Comparison of ENCODE assay signal across 21 cellular contexts in genomic region chr12:129550353-129550752, GRCh38.
DNase-seq lines count a peak whose midpoint lies in the region; ATAC-seq and TF ChIP-seq lines count a peak whose summit lies in the region.
"Had no signal": no experiment of that assay in that cellular context is flagged by ENCODE, and none has a peak within 500 bp of the region (broad histone marks: within the 10 kb centered on the region; RNA-seq: fewer than 3 reads in every experiment).

No MANE protein-coding gene starts in this region.

- H3K27me3 Mint-ChIP-seq in endothelial cell (ENCODE audit: unreplicated experiment) = peaks cover 8% of the 10 kb centered on the region
- H3K27me3 Mint-ChIP-seq: activated naive CD8-positive, alpha-beta T cell treated with anti-CD3 and anti-CD28 coated beads, Interleukin-2, amount 10 ng/mL, durations not matched to agents 7 days and 5 days had no signal

- no peaks in the 10 kb centered on the region for H3K4me1 ChIP-seq in right atrium auricular region
- H3K4me1 ChIP-seq: testis had no signal

- H3K36me3 ChIP-seq in right atrium auricular region = no peaks in the 10 kb centered on the region
- H3K36me3 ChIP-seq: ovary had no signal

- no peak overlapping the region for H3K4me3 Mint-ChIP-seq in endothelial cell (ENCODE audit: unreplicated experiment)
- H3K4me3 Mint-ChIP-seq: activated CD8-positive, alpha-beta T cell treated with anti-CD3 and anti-CD28 coated beads, Interleukin-2, amount 10 ng/mL, durations not matched to agents 7 days and 5 days; activated naive CD8-positive, alpha-beta T cell treated with anti-CD3 and anti-CD28 coated beads, Interleukin-2, amount 10 ng/mL, durations not matched to agents 7 days and 5 days; activated T-cell treated with anti-CD3 and anti-CD28 coated beads, Interleukin-2, amount 50 U/mL, for 72 hours had no signal

- H3K4me1 Mint-ChIP-seq in endothelial cell (ENCODE audit: unreplicated experiment) = no peaks in the 10 kb centered on the region
- H3K4me1 Mint-ChIP-seq: activated naive CD8-positive, alpha-beta T cell treated with anti-CD3 and anti-CD28 coated beads, Interleukin-2, amount 10 ng/mL, durations not matched to agents 7 days and 5 days had no signal

- no peak overlapping the region for H3K27ac Mint-ChIP-seq in endothelial cell (ENCODE audit: unreplicated experiment)
- H3K27ac Mint-ChIP-seq: activated CD8-positive, alpha-beta T cell treated with anti-CD3 and anti-CD28 coated beads, Interleukin-2, amount 10 ng/mL, durations not matched to agents 7 days and 5 days; activated naive CD8-positive, alpha-beta T cell treated with anti-CD3 and anti-CD28 coated beads, Interleukin-2, amount 10 ng/mL, durations not matched to agents 7 days and 5 days; activated T-cell treated with anti-CD3 and anti-CD28 coated beads, Interleukin-2, amount 50 U/mL, for 72 hours had no signal

- H3K9me3 ChIP-seq in right atrium auricular region = no peaks in the 10 kb centered on the region
- H3K9me3 ChIP-seq: ovary, testis had no signal

- DNase-seq in COLO668 (lab: John Stamatoyannopoulos, UW; ENCODE audit: unreplicated experiment) (peak; percentile 63), NCI-H146 (lab: John Stamatoyannopoulos, UW) (peak; percentile 86), NCI-H510A treated with DMSO at 0.1 percent for 48 hours (lab: John Stamatoyannopoulos, UW) (peak; percentile 99), left colon (peak; percentile 27 to 59), HT-29 (ENCODE audit: low spot score) (no peak), right atrium auricular region (ENCODE audit: low spot score) (no peak), endothelial cell (ENCODE audit: low spot score) (no peak)
- DNase-seq: activated CD8-positive, alpha-beta T cell treated with anti-CD3 and anti-CD28 coated beads, Interleukin-2, amount 10 ng/mL, durations not matched to agents 7 days and 5 days; activated naive CD8-positive, alpha-beta T cell treated with anti-CD3 and anti-CD28 coated beads, Interleukin-2, amount 10 ng/mL, durations not matched to agents 7 days and 5 days; activated T-cell treated with anti-CD3 and anti-CD28 coated beads, Interleukin-2, amount 50 U/mL, for 72 hours; C1 segment of cervical spinal cord; effector memory CD4-positive, alpha-beta T cell; EL; NK-92 treated with Interleukin-12 subunit alpha and Interleukin-12 subunit beta, amount 100 ng/mL, for 24 hours; ovary; stimulated activated CD4-positive, alpha-beta T cell treated with anti-CD3 and anti-CD28 coated beads, Interleukin-4, amount 100 ng/mL, for 4 hours; SW 1271; testis had no signal

- peaks cover 52% of the 10 kb centered on the region for H3K9me3 Mint-ChIP-seq in endothelial cell (ENCODE audit: unreplicated experiment)

- TF ChIP-seq CTCF in right atrium auricular region (IDR thresholded peaks at IDR 0.05) (no peak), endothelial cell (IDR thresholded peaks at IDR 0.05; ENCODE audit: unreplicated experiment) (no peak)

- no peaks in the 10 kb centered on the region for H3K27me3 ChIP-seq in right atrium auricular region
- H3K27me3 ChIP-seq: ovary, testis had no signal

- peak; percentile 96 for ATAC-seq in left colon
- ATAC-seq in HG03469 (IDR thresholded peaks at IDR 0.05; ENCODE audit: unreplicated experiment) = no peak
- ATAC-seq: activated CD8-positive, alpha-beta T cell treated with anti-CD3 and anti-CD28 coated beads, Interleukin-2, amount 10 ng/mL, durations not matched to agents 7 days and 5 days; activated T-cell treated with anti-CD3 and anti-CD28 coated beads, Interleukin-2, amount 50 U/mL, for 72 hours; left lobe of liver had no signal

- H3K36me3 Mint-ChIP-seq in endothelial cell (ENCODE audit: low read depth, unreplicated experiment) = peaks cover 17% of the 10 kb centered on the region
- H3K36me3 Mint-ChIP-seq: activated naive CD8-positive, alpha-beta T cell treated with anti-CD3 and anti-CD28 coated beads, Interleukin-2, amount 10 ng/mL, durations not matched to agents 7 days and 5 days had no signal

- intact Hi-C loops in left colon (cut with DNase I, micrococcal nuclease) = no loop called here

- no peak overlapping the region for H3K4me3 ChIP-seq in right atrium auricular region
- H3K4me3 ChIP-seq: ovary, testis had no signal

- H3K27ac ChIP-seq in right atrium auricular region = no peak overlapping the region
- H3K27ac ChIP-seq: ovary, RWPE1, testis had no signal

Comparison
In these comparisons a context has a peak if more than half of its experiments do, and no peak if none do; other contexts are left out.
1. DNase-seq: peak in COLO668 (single experiment), NCI-H146 (single experiment), NCI-H510A treated with DMSO at 0.1 percent for 48 hours (single experiment) and left colon (2 of 2); none in HT-29 (single experiment), right atrium auricular region (single experiment) and endothelial cell (single experiment).